1 cellular context compared by ENCODE assay signal in the genomic region with DNA sequence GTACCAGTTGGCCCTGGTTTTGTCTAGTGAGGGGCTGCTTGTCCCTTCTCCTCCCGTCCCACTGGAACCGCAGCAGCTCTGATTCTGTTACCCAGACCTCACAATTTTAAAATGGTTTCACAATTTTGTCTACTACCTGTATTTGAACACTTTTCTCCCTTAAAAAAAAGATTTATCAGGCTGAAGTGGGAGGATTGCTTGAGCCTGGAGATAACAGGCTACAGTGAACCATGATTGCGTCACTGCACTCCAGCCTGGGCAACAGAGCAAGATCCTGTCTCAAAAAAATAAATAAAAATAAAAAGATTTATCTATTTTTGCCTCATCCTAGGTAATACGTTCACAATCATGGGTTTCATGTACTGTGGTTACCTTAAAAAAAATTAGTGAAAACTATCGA.
TF ChIP-seq lines count a peak whose summit lies in the region.

No MANE protein-coding gene starts in this region.

TF ChIP-seq in GM12878, 131 proteins besides CTCF, POLR2A, EP300 and RAD21:
- 0 out of 2 replicates have a peak, but pooled peaks have one; percentile 19 for TF ChIP-seq NFIC (IDR thresholded peaks at IDR 0.05; ENCODE audit: low read depth, low read length)
- TF ChIP-seq MYC (IDR thresholded peaks at IDR 0.05; ENCODE audit: insufficient read depth, insufficient read length, insufficient replicate concordance, low read length, severe bottlenecking), result no peak
- TF ChIP-seq, protein P1, sequence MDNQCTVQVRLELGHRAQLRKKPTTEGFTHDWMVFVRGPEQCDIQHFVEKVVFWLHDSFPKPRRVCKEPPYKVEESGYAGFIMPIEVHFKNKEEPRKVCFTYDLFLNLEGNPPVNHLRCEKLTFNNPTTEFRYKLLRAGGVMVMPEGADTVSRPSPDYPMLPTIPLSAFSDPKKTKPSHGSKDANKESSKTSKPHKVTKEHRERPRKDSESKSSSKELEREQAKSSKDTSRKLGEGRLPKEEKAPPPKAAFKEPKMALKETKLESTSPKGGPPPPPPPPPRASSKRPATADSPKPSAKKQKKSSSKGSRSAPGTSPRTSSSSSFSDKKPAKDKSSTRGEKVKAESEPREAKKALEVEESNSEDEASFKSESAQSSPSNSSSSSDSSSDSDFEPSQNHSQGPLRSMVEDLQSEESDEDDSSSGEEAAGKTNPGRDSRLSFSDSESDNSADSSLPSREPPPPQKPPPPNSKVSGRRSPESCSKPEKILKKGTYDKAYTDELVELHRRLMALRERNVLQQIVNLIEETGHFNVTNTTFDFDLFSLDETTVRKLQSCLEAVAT (IDR thresholded peaks at IDR 0.05), result peak; percentile 8
